In the genomic region with DNA sequence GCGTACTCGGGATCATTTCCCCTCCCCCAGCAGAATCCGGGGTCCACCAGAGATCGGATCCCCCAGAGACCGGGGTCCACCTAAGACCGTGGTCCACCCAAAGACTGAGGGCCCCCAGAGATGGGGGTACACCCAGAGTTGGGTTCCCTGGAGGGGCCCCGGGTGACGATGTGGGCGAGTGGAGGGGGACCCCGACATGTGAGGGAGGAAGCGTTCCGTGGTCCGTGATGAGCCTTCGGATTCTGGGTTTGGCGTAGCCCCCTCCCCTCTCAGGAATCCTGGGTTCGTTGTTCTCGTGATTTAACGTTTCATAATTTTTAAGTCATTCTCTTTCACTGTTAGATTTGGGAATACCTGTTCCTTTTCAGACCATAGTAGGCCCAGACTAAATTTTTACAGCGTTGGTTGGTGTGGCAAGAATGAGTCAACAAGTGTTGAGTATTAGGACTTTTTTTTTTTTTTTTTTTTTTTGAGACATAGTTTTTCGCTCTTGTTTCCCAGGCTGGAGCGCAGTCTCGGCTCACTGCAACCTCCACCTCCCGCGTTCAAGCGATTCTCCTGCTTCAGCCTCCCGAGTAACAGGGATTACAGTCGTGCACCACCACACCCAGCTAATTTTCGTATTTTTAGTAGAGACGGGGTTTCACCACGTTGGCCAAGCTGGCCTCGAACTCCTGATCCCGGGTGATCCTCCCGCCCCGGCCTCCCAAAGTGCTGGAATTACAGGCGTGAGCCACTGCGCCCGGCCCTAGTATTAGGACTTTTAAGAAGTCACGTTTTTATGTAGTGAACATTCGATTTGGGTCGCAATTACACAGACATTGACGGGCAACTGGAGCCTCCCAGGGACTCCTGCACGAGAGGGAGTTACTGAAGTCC, we compare ENCODE assay signal across 8 cellular contexts. TPM values are rescaled to one million over a fixed set of nuclear protein-coding genes. Genes with fewer than 3 reads are reported as not detected.
DNase-seq lines count a peak whose midpoint lies in the region; FAIRE-seq and TF ChIP-seq lines count a peak whose summit lies in the region.

No MANE protein-coding gene starts in this region.

- H4K8ac ChIP-seq in mesenchymal stem cell (ENCODE audit: low read length) = no peak overlapping the region

- peak overlapping the region; percentile 85 for H3K4me3 ChIP-seq in bronchial epithelial cell (ENCODE audit: low read depth, low read length)
- peak overlapping the region; percentile 84 to 95 for H3K4me3 ChIP-seq in mesenchymal stem cell (ENCODE audit: insufficient read depth in 1 of 2, low read depth in 1 of 2, low read length in 2 of 2)
- peak overlapping the region; percentile 80 to 87 for H3K4me3 ChIP-seq in tibial artery

- no peak overlapping the region for H2BK15ac ChIP-seq in mesenchymal stem cell (ENCODE audit: low read depth, poor library complexity, severe bottlenecking)

- peak overlapping the region; percentile 19 for H4K91ac ChIP-seq in mesenchymal stem cell (ENCODE audit: low read length)

- H3K23ac ChIP-seq in mesenchymal stem cell (ENCODE audit: low read length in 2 of 2) = no peak overlapping the region

- H2AK5ac ChIP-seq in mesenchymal stem cell (ENCODE audit: low read length, severe bottlenecking) = peak overlapping the region; percentile 79

- H3K14ac ChIP-seq in mesenchymal stem cell (ENCODE audit: low read length in 2 of 2) = peak overlapping the region in 1 of 2 experiments; percentile 88

- no peak overlapping the region for H2BK12ac ChIP-seq in mesenchymal stem cell (ENCODE audit: low read length in 2 of 2)

- peak; percentile 67 for DNase-seq in activated effector memory CD4-positive, alpha-beta T cell treated with anti-CD3 and anti-CD28 coated beads, Interleukin-2, amount 50 U/mL, for 16 hours
- DNase-seq in activated effector memory CD4-positive, alpha-beta T cell treated with Interleukin-2 at 50 U/mL for 16 hours = no peak
- DNase-seq in bronchial epithelial cell (ENCODE audit: low read depth) = peak; percentile 55
- peak; percentile 66 for DNase-seq in mesenchymal stem cell
- no peak for DNase-seq in tibial artery
- DNase-seq in NAMALWA (ENCODE audit: low spot score) = no peak
- no peak for DNase-seq in GM19238 (ENCODE audit: insufficient read length, low spot score)

- H3K9me3 ChIP-seq in KOPT-K1 (ENCODE audit: insufficient read depth, low read length, poor library complexity, severe bottlenecking) = no peaks in the 10 kb centered on the region
- H3K9me3 ChIP-seq in mesenchymal stem cell (ENCODE audit: control insufficient read depth, low read length) = no peaks in the 10 kb centered on the region
- H3K9me3 ChIP-seq in tibial artery = no peaks in the 10 kb centered on the region

- peak overlapping the region; percentile 63 for H3K4me2 ChIP-seq in mesenchymal stem cell (ENCODE audit: low read length, poor library complexity, severe bottlenecking)

- H3K36me3 ChIP-seq in KOPT-K1 (ENCODE audit: insufficient read depth, low read length) (peaks cover 28% of the 10 kb centered on the region), bronchial epithelial cell (ENCODE audit: control insufficient read depth, insufficient read depth, low read length) (peaks cover 12% of the 10 kb centered on the region), mesenchymal stem cell (ENCODE audit: control insufficient read depth in 1 of 2, insufficient read depth in 2 of 2, low read depth in 1 of 2, low read length in 2 of 2) (peaks cover 17 to 42% of the 10 kb centered on the region in 2 experiments), tibial artery (peaks cover 0 to 22% (median 10%) of the 10 kb centered on the region in 3 donors)

- intact Hi-C loops in tibial artery (cut with DNase I; ENCODE audit: low total_unique reads) = loop anchor here (2.0 kb wide), 2 partner anchors 58 to 68 kb away; a partner anchor contains a TSS

- peak overlapping the region; percentile 47 for H2AFZ ChIP-seq in mesenchymal stem cell (ENCODE audit: low read depth, low read length)

- peak overlapping the region; percentile 99 for H3K9ac ChIP-seq in mesenchymal stem cell (ENCODE audit: low read length)

- H3K27ac ChIP-seq in KOPT-K1 (ENCODE audit: low read depth, low read length, poor library complexity, severe bottlenecking) (peak overlapping the region; percentile 82), mesenchymal stem cell (ENCODE audit: low read length, poor library complexity, severe bottlenecking) (peak overlapping the region; percentile 59), tibial artery (peak overlapping the region; percentile 81 to 93)

- H2BK5ac ChIP-seq in mesenchymal stem cell (ENCODE audit: low read depth, low read length, poor library complexity, severe bottlenecking) = peak overlapping the region; percentile 24

- no peaks in the 10 kb centered on the region for H3K27me3 ChIP-seq in bronchial epithelial cell (ENCODE audit: control insufficient read depth, insufficient read depth, low read length)
- no peaks in the 10 kb centered on the region for H3K27me3 ChIP-seq in mesenchymal stem cell (ENCODE audit: control insufficient read depth in 1 of 2, insufficient read depth in 1 of 2, low read length in 2 of 2)
- H3K27me3 ChIP-seq in tibial artery = no peaks in the 10 kb centered on the region

- 31% methylated on average over 33 of the region's 42 CpGs for WGBS in mesenchymal stem cell

- TF ChIP-seq CTCF in bronchial epithelial cell (IDR thresholded peaks at IDR 0.05; ENCODE audit: insufficient read depth, low read length, severe bottlenecking) (no peak), tibial artery (IDR thresholded peaks at IDR 0.05) (no peak)

- H3K79me1 ChIP-seq in mesenchymal stem cell (replicated peaks; ENCODE audit: low read length, poor library complexity, severe bottlenecking) = peaks cover 18% of the 10 kb centered on the region

- H3K18ac ChIP-seq in mesenchymal stem cell (ENCODE audit: low read depth in 1 of 2, low read length in 2 of 2) = peak overlapping the region; percentile 50 to 94

- FAIRE-seq in bronchial epithelial cell (lab: Jason Lieb, UNC) = no peak

- H3K4ac ChIP-seq in mesenchymal stem cell (ENCODE audit: low read depth in 1 of 2, low read length in 2 of 2) = peak overlapping the region; percentile 90 to 98

- H3K4me1 ChIP-seq in mesenchymal stem cell (ENCODE audit: control insufficient read depth, insufficient read depth, low read depth, low read length) (peaks cover 15% of the 10 kb centered on the region), tibial artery (peaks cover 0 to 29% (median 21%) of the 10 kb centered on the region in 4 donors)

- H2BK120ac ChIP-seq in mesenchymal stem cell (ENCODE audit: low read depth, low read length) = peak overlapping the region; percentile 56

RNA-seq across cellular contexts. Expression of a gene that starts 0.7 kb away (rescaled TPM):
- total RNA-seq in bronchial epithelial cell = 45.0 and 74.4 TPM in 2 replicates
- polyA plus RNA-seq in mesenchymal stem cell (2013, experiment 1 of 2) = 33.3 TPM
- polyA plus RNA-seq in mesenchymal stem cell (2013, experiment 2 of 2) = 29.9 TPM

RNA-seq across cellular contexts. Expression of a gene that starts 36.8 kb away (rescaled TPM):
- total RNA-seq in bronchial epithelial cell = not detected in 2 replicates
- polyA plus RNA-seq in mesenchymal stem cell (2013, experiment 1 of 2) = not detected
- polyA plus RNA-seq in mesenchymal stem cell (2013, experiment 2 of 2) = not detected

RNA-seq across cellular contexts. Expression of a gene that starts 57.4 kb away (rescaled TPM):
- 31.1 and 41.5 TPM in 2 replicates for total RNA-seq in bronchial epithelial cell
- 19.0 TPM for polyA plus RNA-seq in mesenchymal stem cell (2013, experiment 1 of 2)
- 18.3 TPM for polyA plus RNA-seq in mesenchymal stem cell (2013, experiment 2 of 2)

Comparison
In these comparisons a context has a peak if more than half of its experiments do, and no peak if none do; other contexts are left out.
1. DNase-seq: peak in activated effector memory CD4-positive, alpha-beta T cell treated with anti-CD3 and anti-CD28 coated beads, Interleukin-2, amount 50 U/mL, for 16 hours (single experiment), bronchial epithelial cell (single experiment) and mesenchymal stem cell (single experiment); none in activated effector memory CD4-positive, alpha-beta T cell treated with Interleukin-2 at 50 U/mL for 16 hours (single experiment), tibial artery (0 of 2), NAMALWA (single experiment) and GM19238 (single experiment).
2. Peak in every context shown above with its lines, with median percentiles within 50 percentile points of each other: H3K27ac ChIP-seq and H3K4me3 ChIP-seq.